Comparison of ENCODE assay signal across 8 cellular contexts in genomic region chr1:151989131-151989868, GRCh38. TPM values are rescaled to one million over a fixed set of nuclear protein-coding genes. Genes with fewer than 3 reads are reported as not detected.
DNase-seq lines count a peak whose midpoint lies in the region; ATAC-seq and TF ChIP-seq lines count a peak whose summit lies in the region.
"Had no signal": no experiment of that assay in that cellular context is flagged by ENCODE, and none has a peak within 500 bp of the region (broad histone marks: within the 10 kb centered on the region; RNA-seq: fewer than 3 reads in every experiment).

No MANE protein-coding gene starts in this region.

- no peaks in the 10 kb centered on the region for H3K79me2 ChIP-seq in OCI-LY7 (ENCODE audit: insufficient read depth, low read depth, low read length)

- CTCF ChIA-PET in activated CD4-positive, alpha-beta T cell treated with anti-CD3 and anti-CD28 coated beads, Interleukin-2, amount 10 ng/mL, durations not matched to agents 7 days and 5 days (lab: Charles Lee) = interaction anchor here (0.9 to 1.8 kb wide), 6 partner anchors 13 to 84 kb away, joined by 3 to 6 read pairs (median 4); no protein-coding TSS in a partner anchor
- CTCF ChIA-PET in OCI-LY7 (lab: Charles Lee; ENCODE audit: unreplicated experiment) = interaction anchor here (1.1 kb wide), 1 partner anchor 12 kb away, joined by 3 read pairs; no protein-coding TSS in a partner anchor

- H3K27ac Mint-ChIP-seq in activated CD4-positive, alpha-beta T cell treated with anti-CD3 and anti-CD28 coated beads, Interleukin-2, amount 10 ng/mL, durations not matched to agents 7 days and 5 days = no peak overlapping the region

- no peaks in the 10 kb centered on the region for H3K4me1 ChIP-seq in OCI-LY7 (ENCODE audit: insufficient read depth, low read length, poor library complexity, severe bottlenecking)

- H3K9me3 Mint-ChIP-seq in activated CD4-positive, alpha-beta T cell treated with anti-CD3 and anti-CD28 coated beads, Interleukin-2, amount 10 ng/mL, durations not matched to agents 7 days and 5 days = no peaks in the 10 kb centered on the region

- H3K9me3 ChIP-seq in OCI-LY7 (ENCODE audit: low read length) = no peaks in the 10 kb centered on the region
- H3K9me3 ChIP-seq: neutrophil had no signal

- no peaks in the 10 kb centered on the region for H3K27me3 Mint-ChIP-seq in activated CD4-positive, alpha-beta T cell treated with anti-CD3 and anti-CD28 coated beads, Interleukin-2, amount 10 ng/mL, durations not matched to agents 7 days and 5 days

- H3K9me2 ChIP-seq in OCI-LY7 (ENCODE audit: insufficient read depth, low read length) = no peaks in the 10 kb centered on the region

- TF ChIP-seq CTCF in OCI-LY7 (conservative IDR thresholded peaks at IDR 0.05; ENCODE audit: low read length) = no peak

- intact Hi-C loops in OCI-LY7 (cut with micrococcal nuclease; ENCODE audit: unreplicated experiment) = no loop called here

- POLR2A ChIA-PET in activated CD4-positive, alpha-beta T cell treated with anti-CD3 and anti-CD28 coated beads, Interleukin-2, amount 10 ng/mL, durations not matched to agents 7 days and 5 days (lab: Charles Lee) = no interaction called here
- POLR2A ChIA-PET in OCI-LY7 (lab: Charles Lee) = interaction anchor here (1.0 kb wide), 1 partner anchor 144 kb away, joined by 3 read pairs; no protein-coding TSS in a partner anchor

- H3K36me3 Mint-ChIP-seq in activated CD4-positive, alpha-beta T cell treated with anti-CD3 and anti-CD28 coated beads, Interleukin-2, amount 10 ng/mL, durations not matched to agents 7 days and 5 days (ENCODE audit: low read depth) = peaks cover 72% of the 10 kb centered on the region

- H4K20me1 ChIP-seq in OCI-LY7 (ENCODE audit: insufficient read depth, low read length) = no peaks in the 10 kb centered on the region

- no peak overlapping the region for H3K27ac ChIP-seq in OCI-LY7 (ENCODE audit: low read depth, low read length, poor library complexity, severe bottlenecking)
- H3K27ac ChIP-seq: neutrophil had no signal

- no peak overlapping the region for H2AFZ ChIP-seq in OCI-LY7 (ENCODE audit: low read length)

- no peak overlapping the region for H3K4me2 ChIP-seq in OCI-LY7 (ENCODE audit: low read length)

- peak overlapping the region; percentile 23 for H3K4me3 ChIP-seq in skeletal muscle cell (ENCODE audit: low read depth, low read length)
- H3K4me3 ChIP-seq in OCI-LY7 (ENCODE audit: low read depth, low read length, poor library complexity, severe bottlenecking) = no peak overlapping the region

- H3K36me3 ChIP-seq in OCI-LY7 (ENCODE audit: insufficient read depth, low read length) = no peaks in the 10 kb centered on the region
- H3K36me3 ChIP-seq: neutrophil had no signal

- no TSS peak for BruUV-seq in OCI-LY7 (replicated peaks; lab: Mats Ljungman, UMichigan)

- ATAC-seq in HG03442 (IDR thresholded peaks at IDR 0.05; ENCODE audit: unreplicated experiment) = no peak

- H3K4me3 Mint-ChIP-seq in activated CD4-positive, alpha-beta T cell treated with anti-CD3 and anti-CD28 coated beads, Interleukin-2, amount 10 ng/mL, durations not matched to agents 7 days and 5 days = peak overlapping the region; percentile 16

- H3K4me1 Mint-ChIP-seq in activated CD4-positive, alpha-beta T cell treated with anti-CD3 and anti-CD28 coated beads, Interleukin-2, amount 10 ng/mL, durations not matched to agents 7 days and 5 days = peaks cover 80% of the 10 kb centered on the region

- DNase-seq in LHCN-M2 (ENCODE audit: low read depth) = peak; percentile 87
- no peak for DNase-seq in activated CD4-positive, alpha-beta T cell treated with anti-CD3 and anti-CD28 coated beads, Interleukin-2, amount 10 ng/mL, durations not matched to agents 7 days and 5 days
- DNase-seq in fibroblast of gingiva (ENCODE audit: low read depth) = peak; percentile 85
- no peak for DNase-seq in skeletal muscle cell (ENCODE audit: low read depth)
- no peak for DNase-seq in OCI-LY7 (ENCODE audit: low spot score)
- DNase-seq in NCI-H1105 treated with DMSO at 0.1 percent for 48 hours (lab: John Stamatoyannopoulos, UW) = no peak

RNA-seq across cellular contexts. Expression of gene S100A10, which starts 4.4 kb away (rescaled TPM):
- 81.9 and 115 TPM in 2 replicates for total RNA-seq in LHCN-M2 (2014; rRNA removed)
- polyA plus RNA-seq in LHCN-M2 (2012) = 916 TPM
- total RNA-seq in activated CD4-positive, alpha-beta T cell treated with anti-CD3 and anti-CD28 coated beads, Interleukin-2, amount 10 ng/mL, durations not matched to agents 7 days and 5 days = 100 to 1,000 TPM; 561 to 662 TPM
- not detected in 2 replicates for total RNA-seq in OCI-LY7 (2014; rRNA removed; shearing (Covaris generic))
- 2.6 and 4.1 TPM in 2 replicates for total RNA-seq in OCI-LY7 (2022)

RNA-seq across cellular contexts. Expression of gene S100A11, which starts 47.5 kb away (rescaled TPM):
- total RNA-seq in LHCN-M2 (2014; rRNA removed) (388 and 454 TPM in 2 replicates), OCI-LY7 (2022) (24.3 and 27.1 TPM in 2 replicates)
- 2,051 TPM for polyA plus RNA-seq in LHCN-M2 (2012)
- total RNA-seq in activated CD4-positive, alpha-beta T cell treated with anti-CD3 and anti-CD28 coated beads, Interleukin-2, amount 10 ng/mL, durations not matched to agents 7 days and 5 days = 100 to 1,000 TPM; 367 to 412 TPM
- not detected in 2 replicates for total RNA-seq in OCI-LY7 (2014; rRNA removed; shearing (Covaris generic))

Comparison
In these comparisons a context has a peak if more than half of its experiments do, and no peak if none do; other contexts are left out.
1. DNase-seq: peak in LHCN-M2 (single experiment) and fibroblast of gingiva (single experiment); none in activated CD4-positive, alpha-beta T cell treated with anti-CD3 and anti-CD28 coated beads, Interleukin-2, amount 10 ng/mL, durations not matched to agents 7 days and 5 days (single experiment), skeletal muscle cell (single experiment), OCI-LY7 (single experiment) and NCI-H1105 treated with DMSO at 0.1 percent for 48 hours (single experiment).
2. RNA of gene S100A10, which starts 4.4 kb away (total RNA-seq): 561 to 662 TPM in activated CD4-positive, alpha-beta T cell treated with anti-CD3 and anti-CD28 coated beads, Interleukin-2, amount 10 ng/mL, durations not matched to agents 7 days and 5 days and 81.9 to 115 TPM in LHCN-M2; 2.6 to 4.1 TPM in OCI-LY7; every median in the first group is over 10 times any median in the second.
3. RNA of gene S100A11, which starts 47.5 kb away (total RNA-seq): 367 to 412 TPM in activated CD4-positive, alpha-beta T cell treated with anti-CD3 and anti-CD28 coated beads, Interleukin-2, amount 10 ng/mL, durations not matched to agents 7 days and 5 days and 388 to 454 TPM in LHCN-M2; 24.3 to 27.1 TPM in OCI-LY7; every median in the first group is over 10 times any median in the second.